ENCODE assay signal across 8 cellular contexts in genomic region chr3:184568591-184568917, GRCh38. TPM values are rescaled to one million over a fixed set of nuclear protein-coding genes. Genes with fewer than 3 reads are reported as not detected.
DNase-seq lines count a peak whose midpoint lies in the region; ATAC-seq and TF ChIP-seq lines count a peak whose summit lies in the region.

No MANE protein-coding gene starts in this region.

- DNase-seq in heart left ventricle: no peak
- no peak for DNase-seq in Right ventricle myocardium superior
- no peak for DNase-seq in effector memory CD8-positive, alpha-beta T cell
- no peak for DNase-seq in naive thymus-derived CD4-positive, alpha-beta T cell
- DNase-seq in vagina (ENCODE audit: extremely low spot score in 2 of 2): no peak
- DNase-seq in H4 (ENCODE audit: low spot score): no peak

- H3K9me3 ChIP-seq in heart left ventricle (no peaks in the 10 kb centered on the region), vagina (no peaks in the 10 kb centered on the region)
- no peaks in the 10 kb centered on the region for H3K9me3 ChIP-seq in naive thymus-derived CD4-positive, alpha-beta T cell (ENCODE audit: control insufficient read depth in 2 of 3, low read length in 3 of 3)

- CTCF ChIA-PET in naive thymus-derived CD4-positive, alpha-beta T cell (lab: Charles Lee): no interaction called here

- peak overlapping the region; percentile 18 to 51 for H3K4me3 Mint-ChIP-seq in effector memory CD8-positive, alpha-beta T cell
- peak overlapping the region; percentile 33 to 75 (median 66) for H3K4me3 Mint-ChIP-seq in naive thymus-derived CD4-positive, alpha-beta T cell

- no peaks in the 10 kb centered on the region for H3K36me3 Mint-ChIP-seq in effector memory CD8-positive, alpha-beta T cell (ENCODE audit: insufficient read depth)
- H3K36me3 Mint-ChIP-seq in naive thymus-derived CD4-positive, alpha-beta T cell: no peaks in the 10 kb centered on the region

- POLR2A ChIA-PET in naive thymus-derived CD4-positive, alpha-beta T cell (lab: Charles Lee): no interaction called here

- no peak for TF ChIP-seq POLR2A in heart left ventricle (IDR thresholded peaks at IDR 0.05)
- TF ChIP-seq POLR2A in vagina (IDR thresholded peaks at IDR 0.05): no peak

- H3K9me3 Mint-ChIP-seq in effector memory CD8-positive, alpha-beta T cell: no peaks in the 10 kb centered on the region
- no peaks in the 10 kb centered on the region for H3K9me3 Mint-ChIP-seq in naive thymus-derived CD4-positive, alpha-beta T cell

- H3K36me3 ChIP-seq in heart left ventricle (peaks cover 0 to 13% (median 0%) of the 10 kb centered on the region in 9 donors), vagina (peaks cover 0 to 19% of the 10 kb centered on the region in 2 donors)
- no peaks in the 10 kb centered on the region for H3K36me3 ChIP-seq in naive thymus-derived CD4-positive, alpha-beta T cell (ENCODE audit: control insufficient read depth in 2 of 3, insufficient read depth in 3 of 3, low read length in 3 of 3)

- ATAC-seq in heart left ventricle (peak in 2 of 4 donors; percentile 1 to 10), Right ventricle myocardium superior (ENCODE audit: poor library complexity) (no peak), GM18907 (IDR thresholded peaks at IDR 0.05; ENCODE audit: unreplicated experiment) (no peak), HG02763 (IDR thresholded peaks at IDR 0.05; ENCODE audit: unreplicated experiment) (no peak)
- no peak for ATAC-seq in effector memory CD8-positive, alpha-beta T cell (replicated peaks)
- ATAC-seq in naive thymus-derived CD4-positive, alpha-beta T cell: no peak

- TF ChIP-seq CTCF in heart left ventricle (IDR thresholded peaks at IDR 0.05) (no peak), vagina (IDR thresholded peaks at IDR 0.05) (no peak)

- intact Hi-C loops in heart left ventricle (cut with DNase I) (loop anchor here in 1 of 10 donors (5.0 kb wide), 1 partner anchor 144 kb away; the partner anchor contains the start of gene MAGEF1), Right ventricle myocardium superior (cut with DNase I) (no loop called here), vagina (cut with DNase I) (loop anchor here (5.0 kb wide), 1 partner anchor 34 kb away; no protein-coding TSS in a partner anchor)
- intact Hi-C loops in naive thymus-derived CD4-positive, alpha-beta T cell (cut with micrococcal nuclease): no loop called here

- H3K27ac ChIP-seq in heart left ventricle (peak overlapping the region in 10 of 12 donors; percentile 27 to 80 (median 68)), vagina (peak overlapping the region; percentile 87)
- H3K27ac ChIP-seq in naive thymus-derived CD4-positive, alpha-beta T cell (ENCODE audit: low read depth, low read length): no peak overlapping the region

- WGBS in heart left ventricle, 4 donors: 6 to 10% (median 7%) methylated on average over 10 to 15 of the region's 15 CpGs

- H3K4me1 Mint-ChIP-seq in effector memory CD8-positive, alpha-beta T cell (ENCODE audit: low read depth in 2 of 2): peaks cover 0 to 9% of the 10 kb centered on the region in 2 donors
- H3K4me1 Mint-ChIP-seq in naive thymus-derived CD4-positive, alpha-beta T cell: peaks cover 6 to 20% (median 14%) of the 10 kb centered on the region in 7 donors

- H3K27me3 Mint-ChIP-seq in effector memory CD8-positive, alpha-beta T cell: peaks cover 71 to 95% of the 10 kb centered on the region in 2 donors
- peaks cover 12 to 72% (median 36%) of the 10 kb centered on the region in 5 donors for H3K27me3 Mint-ChIP-seq in naive thymus-derived CD4-positive, alpha-beta T cell

- H3K27me3 ChIP-seq in heart left ventricle: peaks cover 0 to 16% (median 0%) of the 10 kb centered on the region in 9 donors
- no peaks in the 10 kb centered on the region for H3K27me3 ChIP-seq in naive thymus-derived CD4-positive, alpha-beta T cell (ENCODE audit: control insufficient read depth in 2 of 2, insufficient read depth in 2 of 2, low read length in 2 of 2)
- H3K27me3 ChIP-seq in vagina: no peaks in the 10 kb centered on the region

- H3K4me3 ChIP-seq in heart left ventricle: peak overlapping the region; percentile 11 to 66 (median 56)
- H3K4me3 ChIP-seq in naive thymus-derived CD4-positive, alpha-beta T cell (ENCODE audit: low read length): no peak overlapping the region
- H3K4me3 ChIP-seq in vagina: peak overlapping the region; percentile 44 to 49

- H3K4me1 ChIP-seq in heart left ventricle (peaks cover 0 to 41% (median 15%) of the 10 kb centered on the region in 12 donors), vagina (peaks cover 64% of the 10 kb centered on the region)
- H3K4me1 ChIP-seq in naive thymus-derived CD4-positive, alpha-beta T cell (ENCODE audit: control insufficient read depth in 2 of 2, insufficient read depth in 2 of 2, low read length in 2 of 2): no peaks in the 10 kb centered on the region

- no peak overlapping the region for H3K27ac Mint-ChIP-seq in effector memory CD8-positive, alpha-beta T cell
- H3K27ac Mint-ChIP-seq in naive thymus-derived CD4-positive, alpha-beta T cell: no peak overlapping the region

RNA-seq across cellular contexts. Expression of gene EPHB3, which starts 7.0 kb away (rescaled TPM):
- total RNA-seq in heart left ventricle (1 to 10 TPM in 8 of 9 donors, under 1 TPM in 1; 1.00 to 4.6 (median 2.4) TPM), Right ventricle myocardium superior (2.2 TPM), vagina (17.7 TPM)
- 1 to 10 TPM; 1.4 TPM for polyA plus RNA-seq in heart left ventricle
- under 1 TPM; 0.07 to 0.49 (median 0.32) TPM for total RNA-seq in naive thymus-derived CD4-positive, alpha-beta T cell
- under 1 TPM; 0.04 to 0.35 TPM for polyA plus RNA-seq in naive thymus-derived CD4-positive, alpha-beta T cell
- 1.0 and 2.0 TPM in 2 replicates for total RNA-seq in H4 (2014; rRNA removed; shearing (Covaris generic))
